In the genomic region with DNA sequence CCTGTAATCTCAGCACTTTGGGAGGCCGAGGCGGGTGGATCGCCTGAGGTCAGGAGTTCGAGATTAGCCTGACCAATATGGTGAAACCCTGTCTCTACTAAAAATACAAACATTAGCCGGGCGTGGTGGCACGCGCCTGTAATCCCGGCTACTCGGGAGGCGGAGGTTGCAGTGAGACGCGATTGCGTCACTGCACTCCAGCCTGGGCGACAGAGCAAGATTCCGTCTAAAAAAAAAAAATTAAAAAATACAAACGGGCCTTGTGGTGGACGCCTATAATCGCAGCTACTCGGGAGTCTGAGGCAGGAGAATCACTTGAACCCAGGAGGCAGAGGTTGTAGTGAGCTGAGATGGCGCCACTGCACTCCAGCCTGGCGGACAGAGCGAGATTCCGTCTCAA, we compare ENCODE assay signal across 1 cellular context. TPM values are rescaled to one million over a fixed set of nuclear protein-coding genes. Genes with fewer than 3 reads are reported as not detected.
"Had no signal": no experiment of that assay in that cellular context is flagged by ENCODE, and none has a peak within 500 bp of the region (broad histone marks: within the 10 kb centered on the region; RNA-seq: fewer than 3 reads in every experiment).

No MANE protein-coding gene starts in this region.

RNA-seq across cellular contexts. Expression of gene TRIM7, which starts 4.0 kb away (rescaled TPM):
- total RNA-seq: endodermal cell had no signal
